Comparison of ENCODE assay signal across 17 cellular contexts in the genomic region with DNA sequence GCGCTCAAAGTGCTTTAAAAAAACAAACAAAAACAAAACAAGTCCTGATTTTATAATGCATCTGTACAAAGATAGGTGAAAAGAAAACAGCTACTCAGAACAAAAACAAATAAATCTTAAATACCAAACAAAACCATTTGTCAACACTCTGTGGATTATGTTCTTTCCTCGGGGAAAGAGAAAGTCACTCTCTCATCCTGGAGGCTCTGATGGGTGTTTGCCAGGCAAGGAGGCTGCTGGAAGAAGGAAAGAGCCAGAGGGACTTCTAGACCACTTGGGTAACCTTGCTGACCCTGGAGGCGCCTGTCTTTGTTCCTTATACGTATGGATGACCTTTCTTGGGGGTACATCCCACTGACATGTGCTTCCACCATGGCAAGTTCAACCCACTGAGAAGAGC.
A peak's percentile ranks its signal among the peaks of the same experiment; 100 is the strongest.
DNase-seq lines count a peak whose midpoint lies in the region; ATAC-seq and TF ChIP-seq lines count a peak whose summit lies in the region.
"Had no signal": no experiment of that assay in that cellular context is flagged by ENCODE, and none has a peak within 500 bp of the region (broad histone marks: within the 10 kb centered on the region; RNA-seq: fewer than 3 reads in every experiment).

No MANE protein-coding gene starts in this region.

- H3K79me2 ChIP-seq in fibroblast of lung (ENCODE audit: control insufficient read depth, insufficient read depth, low read length), result peaks cover 69% of the 10 kb centered on the region

- H3K4me3 ChIP-seq in fibroblast of lung (replicated peaks in 1 of 4; ENCODE audit: control extremely low read depth in 1 of 4, insufficient read depth in 1 of 4, low read depth in 3 of 4, low read length in 4 of 4) (peak overlapping the region in 1 of 4 experiments; percentile 39), prostate gland (no peak overlapping the region)
- H3K4me3 ChIP-seq: MG63, spleen, stomach had no signal

- ATAC-seq in GM21447 (IDR thresholded peaks at IDR 0.05; ENCODE audit: unreplicated experiment) (no peak), left ventricle myocardium superior (no peak)

- H3K27ac ChIP-seq in RWPE1 (peak overlapping the region; percentile 53), fibroblast of lung (ENCODE audit: insufficient read depth, low read length) (peak overlapping the region; percentile 66), prostate gland (peak overlapping the region; percentile 28 to 35)
- H3K27ac ChIP-seq: spleen had no signal

- TF ChIP-seq CTCF in RWPE1 (conservative IDR thresholded peaks at IDR 0.05; ENCODE audit: low read depth) (no peak), fibroblast of lung (conservative IDR thresholded peaks at IDR 0.05 in 1 of 2, IDR thresholded peaks at IDR 0.05 in 1 of 2; ENCODE audit: low read depth in 1 of 2, low read length in 2 of 2) (no peak), prostate gland (IDR thresholded peaks at IDR 0.05) (no peak)

- H3K4me1 ChIP-seq in fibroblast of lung (ENCODE audit: control insufficient read depth, extremely low read depth, insufficient read depth, low read length), result peaks cover 35% of the 10 kb centered on the region
- peaks cover 18% of the 10 kb centered on the region for H3K4me1 ChIP-seq in prostate gland (replicated peaks)

- H3K9ac ChIP-seq in fibroblast of lung (ENCODE audit: insufficient read depth, low read length), result no peak overlapping the region

- peak overlapping the region; percentile 13 for H3K4me2 ChIP-seq in fibroblast of lung (ENCODE audit: extremely low read depth, insufficient read depth, low read length)

- H3K36me3 ChIP-seq in fibroblast of lung (ENCODE audit: control insufficient read depth, insufficient read depth, low read length) (peaks cover 3% of the 10 kb centered on the region), prostate gland (no peaks in the 10 kb centered on the region)

- DNase-seq in GM03348 (ENCODE audit: low spot score) (peak; percentile 24), RWPE1 (ENCODE audit: low spot score) (no peak), fibroblast of lung (ENCODE audit: low read depth in 2 of 2) (peak in 1 of 2 donors; percentile 44), prostate gland (ENCODE audit: low spot score) (no peak), left ventricle myocardium superior (no peak), NCI-H226 (no peak)
- no peak for DNase-seq in effector CD8-positive, alpha-beta T cell (lab: John Stamatoyannopoulos, UW)
- DNase-seq: activated CD4-positive, alpha-beta T cell treated with anti-CD3 and anti-CD28 coated beads, Interleukin-2, amount 10 ng/mL, durations not matched to agents 24 days and 14 days; activated T-cell treated with anti-CD3 and anti-CD28 coated beads for 4 hours; CD4-positive, alpha-beta memory T cell; MG63; NCI-H2029; NCI-H526 treated with DMSO at 0.1 percent for 48 hours; Right ventricle myocardium superior; spleen; stomach had no signal

- CTCF ChIA-PET in RWPE1 (lab: Yijun Ruan, JAX), result no interaction called here

- no peak for TF ChIP-seq POLR2A in prostate gland (IDR thresholded peaks at IDR 0.05)

- intact Hi-C loops in prostate gland (cut with DNase I), result no loop called here
- intact Hi-C loops in left ventricle myocardium superior (cut with micrococcal nuclease), result no loop called here

- H3K9me3 ChIP-seq in fibroblast of lung (ENCODE audit: control insufficient read depth, insufficient read depth, low read depth, low read length), result no peaks in the 10 kb centered on the region
- no peaks in the 10 kb centered on the region for H3K9me3 ChIP-seq in prostate gland
- H3K9me3 ChIP-seq: MG63, spleen, stomach had no signal

- H4K20me1 ChIP-seq in fibroblast of lung (ENCODE audit: control insufficient read depth, extremely low read depth, insufficient read depth, low read length), result no peaks in the 10 kb centered on the region

- H2AFZ ChIP-seq in fibroblast of lung (ENCODE audit: low read length), result no peak overlapping the region

- POLR2A ChIA-PET in RWPE1 (lab: Yijun Ruan, JAX; ENCODE audit: low non-redundant PET), result interaction anchor here (0.6 to 0.8 kb wide), 2 partner anchors 11 to 552 kb away, joined by 3 to 8 read pairs; no protein-coding TSS in a partner anchor

- H3K27me3 ChIP-seq in fibroblast of lung (ENCODE audit: control insufficient read depth, insufficient read depth, low read length), result no peaks in the 10 kb centered on the region
- no peaks in the 10 kb centered on the region for H3K27me3 ChIP-seq in prostate gland (replicated peaks; ENCODE audit: insufficient read depth)
- H3K27me3 ChIP-seq: MG63, spleen, stomach had no signal

- WGBS in prostate gland, result 53% methylated on average over 4 of the region's 4 CpGs
